1 cellular context compared by ENCODE assay signal in the genomic region with DNA sequence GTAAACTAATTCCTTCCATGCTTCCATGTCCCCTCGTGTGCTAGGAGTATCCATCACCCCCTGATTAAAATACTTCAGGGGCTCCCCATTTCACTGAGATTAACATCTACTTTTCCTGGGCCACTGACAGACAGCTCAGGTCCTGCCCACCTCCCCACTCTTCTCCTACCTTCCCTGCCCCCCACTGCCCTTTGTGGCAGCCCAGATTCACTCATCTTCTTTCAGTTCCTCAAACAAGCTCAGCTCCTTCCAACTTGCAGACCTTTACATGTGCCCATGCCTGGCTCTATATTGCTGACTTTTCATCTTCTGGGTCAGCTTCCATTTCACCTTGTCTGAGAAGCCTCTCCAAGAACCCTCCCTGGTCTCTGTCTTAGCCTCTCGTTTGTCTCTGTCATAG.
TF ChIP-seq lines count a peak whose summit lies in the region.

No MANE protein-coding gene starts in this region.

TF ChIP-seq in GM12878, 131 proteins besides CTCF, POLR2A, EP300 and RAD21 (continued from another document):
- TF ChIP-seq, protein P1, sequence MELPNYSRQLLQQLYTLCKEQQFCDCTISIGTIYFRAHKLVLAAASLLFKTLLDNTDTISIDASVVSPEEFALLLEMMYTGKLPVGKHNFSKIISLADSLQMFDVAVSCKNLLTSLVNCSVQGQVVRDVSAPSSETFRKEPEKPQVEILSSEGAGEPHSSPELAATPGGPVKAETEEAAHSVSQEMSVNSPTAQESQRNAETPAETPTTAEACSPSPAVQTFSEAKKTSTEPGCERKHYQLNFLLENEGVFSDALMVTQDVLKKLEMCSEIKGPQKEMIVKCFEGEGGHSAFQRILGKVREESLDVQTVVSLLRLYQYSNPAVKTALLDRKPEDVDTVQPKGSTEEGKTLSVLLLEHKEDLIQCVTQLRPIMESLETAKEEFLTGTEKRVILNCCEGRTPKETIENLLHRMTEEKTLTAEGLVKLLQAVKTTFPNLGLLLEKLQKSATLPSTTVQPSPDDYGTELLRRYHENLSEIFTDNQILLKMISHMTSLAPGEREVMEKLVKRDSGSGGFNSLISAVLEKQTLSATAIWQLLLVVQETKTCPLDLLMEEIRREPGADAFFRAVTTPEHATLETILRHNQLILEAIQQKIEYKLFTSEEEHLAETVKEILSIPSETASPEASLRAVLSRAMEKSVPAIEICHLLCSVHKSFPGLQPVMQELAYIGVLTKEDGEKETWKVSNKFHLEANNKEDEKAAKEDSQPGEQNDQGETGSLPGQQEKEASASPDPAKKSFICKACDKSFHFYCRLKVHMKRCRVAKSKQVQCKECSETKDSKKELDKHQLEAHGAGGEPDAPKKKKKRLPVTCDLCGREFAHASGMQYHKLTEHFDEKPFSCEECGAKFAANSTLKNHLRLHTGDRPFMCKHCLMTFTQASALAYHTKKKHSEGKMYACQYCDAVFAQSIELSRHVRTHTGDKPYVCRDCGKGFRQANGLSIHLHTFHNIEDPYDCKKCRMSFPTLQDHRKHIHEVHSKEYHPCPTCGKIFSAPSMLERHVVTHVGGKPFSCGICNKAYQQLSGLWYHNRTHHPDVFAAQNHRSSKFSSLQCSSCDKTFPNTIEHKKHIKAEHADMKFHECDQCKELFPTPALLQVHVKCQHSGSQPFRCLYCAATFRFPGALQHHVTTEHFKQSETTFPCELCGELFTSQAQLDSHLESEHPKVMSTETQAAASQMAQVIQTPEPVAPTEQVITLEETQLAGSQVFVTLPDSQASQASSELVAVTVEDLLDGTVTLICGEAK (IDR thresholded peaks at IDR 0.05; ENCODE audit: borderline replicate concordance), result no peak
- TF ChIP-seq ZNF207 (IDR thresholded peaks at IDR 0.05; ENCODE audit: borderline replicate concordance), result no peak
- TF ChIP-seq EED (IDR thresholded peaks at IDR 0.05; ENCODE audit: low read depth), result peak; percentile 90
- TF ChIP-seq HDGF (IDR thresholded peaks at IDR 0.05), result no peak
- no peak; the same call in 1 of the 2 replicates for TF ChIP-seq CBFB (IDR thresholded peaks at IDR 0.05; ENCODE audit: low read depth)
- peak; percentile 70 for TF ChIP-seq NFIC (IDR thresholded peaks at IDR 0.05; ENCODE audit: low read depth, low read length)
- TF ChIP-seq EZH2 (IDR thresholded peaks at IDR 0.05; ENCODE audit: borderline replicate concordance, control insufficient read depth, low read depth, low read length), result no peak
- TF ChIP-seq, protein P2, sequence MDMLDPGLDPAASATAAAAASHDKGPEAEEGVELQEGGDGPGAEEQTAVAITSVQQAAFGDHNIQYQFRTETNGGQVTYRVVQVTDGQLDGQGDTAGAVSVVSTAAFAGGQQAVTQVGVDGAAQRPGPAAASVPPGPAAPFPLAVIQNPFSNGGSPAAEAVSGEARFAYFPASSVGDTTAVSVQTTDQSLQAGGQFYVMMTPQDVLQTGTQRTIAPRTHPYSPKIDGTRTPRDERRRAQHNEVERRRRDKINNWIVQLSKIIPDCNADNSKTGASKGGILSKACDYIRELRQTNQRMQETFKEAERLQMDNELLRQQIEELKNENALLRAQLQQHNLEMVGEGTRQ (IDR thresholded peaks at IDR 0.05; ENCODE audit: borderline replicate concordance, low read depth, low read length), result no peak
- TF ChIP-seq CBX5 (IDR thresholded peaks at IDR 0.05; ENCODE audit: low read depth), result no peak
- TF ChIP-seq SP1 (IDR thresholded peaks at IDR 0.05; ENCODE audit: low read depth, low read length), result peak; percentile 63
- TF ChIP-seq, protein P3, sequence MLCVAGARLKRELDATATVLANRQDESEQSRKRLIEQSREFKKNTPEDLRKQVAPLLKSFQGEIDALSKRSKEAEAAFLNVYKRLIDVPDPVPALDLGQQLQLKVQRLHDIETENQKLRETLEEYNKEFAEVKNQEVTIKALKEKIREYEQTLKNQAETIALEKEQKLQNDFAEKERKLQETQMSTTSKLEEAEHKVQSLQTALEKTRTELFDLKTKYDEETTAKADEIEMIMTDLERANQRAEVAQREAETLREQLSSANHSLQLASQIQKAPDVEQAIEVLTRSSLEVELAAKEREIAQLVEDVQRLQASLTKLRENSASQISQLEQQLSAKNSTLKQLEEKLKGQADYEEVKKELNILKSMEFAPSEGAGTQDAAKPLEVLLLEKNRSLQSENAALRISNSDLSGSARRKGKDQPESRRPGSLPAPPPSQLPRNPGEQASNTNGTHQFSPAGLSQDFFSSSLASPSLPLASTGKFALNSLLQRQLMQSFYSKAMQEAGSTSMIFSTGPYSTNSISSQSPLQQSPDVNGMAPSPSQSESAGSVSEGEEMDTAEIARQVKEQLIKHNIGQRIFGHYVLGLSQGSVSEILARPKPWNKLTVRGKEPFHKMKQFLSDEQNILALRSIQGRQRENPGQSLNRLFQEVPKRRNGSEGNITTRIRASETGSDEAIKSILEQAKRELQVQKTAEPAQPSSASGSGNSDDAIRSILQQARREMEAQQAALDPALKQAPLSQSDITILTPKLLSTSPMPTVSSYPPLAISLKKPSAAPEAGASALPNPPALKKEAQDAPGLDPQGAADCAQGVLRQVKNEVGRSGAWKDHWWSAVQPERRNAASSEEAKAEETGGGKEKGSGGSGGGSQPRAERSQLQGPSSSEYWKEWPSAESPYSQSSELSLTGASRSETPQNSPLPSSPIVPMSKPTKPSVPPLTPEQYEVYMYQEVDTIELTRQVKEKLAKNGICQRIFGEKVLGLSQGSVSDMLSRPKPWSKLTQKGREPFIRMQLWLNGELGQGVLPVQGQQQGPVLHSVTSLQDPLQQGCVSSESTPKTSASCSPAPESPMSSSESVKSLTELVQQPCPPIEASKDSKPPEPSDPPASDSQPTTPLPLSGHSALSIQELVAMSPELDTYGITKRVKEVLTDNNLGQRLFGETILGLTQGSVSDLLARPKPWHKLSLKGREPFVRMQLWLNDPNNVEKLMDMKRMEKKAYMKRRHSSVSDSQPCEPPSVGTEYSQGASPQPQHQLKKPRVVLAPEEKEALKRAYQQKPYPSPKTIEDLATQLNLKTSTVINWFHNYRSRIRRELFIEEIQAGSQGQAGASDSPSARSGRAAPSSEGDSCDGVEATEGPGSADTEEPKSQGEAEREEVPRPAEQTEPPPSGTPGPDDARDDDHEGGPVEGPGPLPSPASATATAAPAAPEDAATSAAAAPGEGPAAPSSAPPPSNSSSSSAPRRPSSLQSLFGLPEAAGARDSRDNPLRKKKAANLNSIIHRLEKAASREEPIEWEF (IDR thresholded peaks at IDR 0.05; ENCODE audit: insufficient replicate concordance, low read depth, low read length), result no peak
- TF ChIP-seq, protein P4, sequence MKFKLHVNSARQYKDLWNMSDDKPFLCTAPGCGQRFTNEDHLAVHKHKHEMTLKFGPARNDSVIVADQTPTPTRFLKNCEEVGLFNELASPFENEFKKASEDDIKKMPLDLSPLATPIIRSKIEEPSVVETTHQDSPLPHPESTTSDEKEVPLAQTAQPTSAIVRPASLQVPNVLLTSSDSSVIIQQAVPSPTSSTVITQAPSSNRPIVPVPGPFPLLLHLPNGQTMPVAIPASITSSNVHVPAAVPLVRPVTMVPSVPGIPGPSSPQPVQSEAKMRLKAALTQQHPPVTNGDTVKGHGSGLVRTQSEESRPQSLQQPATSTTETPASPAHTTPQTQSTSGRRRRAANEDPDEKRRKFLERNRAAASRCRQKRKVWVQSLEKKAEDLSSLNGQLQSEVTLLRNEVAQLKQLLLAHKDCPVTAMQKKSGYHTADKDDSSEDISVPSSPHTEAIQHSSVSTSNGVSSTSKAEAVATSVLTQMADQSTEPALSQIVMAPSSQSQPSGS (IDR thresholded peaks at IDR 0.05; ENCODE audit: low read length), result peak; percentile 57; the same call in 1 of the 2 replicates
- TF ChIP-seq LARP7 (IDR thresholded peaks at IDR 0.05), result no peak
- no peak for TF ChIP-seq KLF5 (IDR thresholded peaks at IDR 0.05; ENCODE audit: partially characterized antibody)
- no peak for TF ChIP-seq CBX3 (IDR thresholded peaks at IDR 0.05; ENCODE audit: borderline replicate concordance, low read depth)
- TF ChIP-seq FOS (IDR thresholded peaks at IDR 0.05; ENCODE audit: borderline replicate concordance, extremely low read depth, insufficient read length), result no peak
- TF ChIP-seq, protein P5, sequence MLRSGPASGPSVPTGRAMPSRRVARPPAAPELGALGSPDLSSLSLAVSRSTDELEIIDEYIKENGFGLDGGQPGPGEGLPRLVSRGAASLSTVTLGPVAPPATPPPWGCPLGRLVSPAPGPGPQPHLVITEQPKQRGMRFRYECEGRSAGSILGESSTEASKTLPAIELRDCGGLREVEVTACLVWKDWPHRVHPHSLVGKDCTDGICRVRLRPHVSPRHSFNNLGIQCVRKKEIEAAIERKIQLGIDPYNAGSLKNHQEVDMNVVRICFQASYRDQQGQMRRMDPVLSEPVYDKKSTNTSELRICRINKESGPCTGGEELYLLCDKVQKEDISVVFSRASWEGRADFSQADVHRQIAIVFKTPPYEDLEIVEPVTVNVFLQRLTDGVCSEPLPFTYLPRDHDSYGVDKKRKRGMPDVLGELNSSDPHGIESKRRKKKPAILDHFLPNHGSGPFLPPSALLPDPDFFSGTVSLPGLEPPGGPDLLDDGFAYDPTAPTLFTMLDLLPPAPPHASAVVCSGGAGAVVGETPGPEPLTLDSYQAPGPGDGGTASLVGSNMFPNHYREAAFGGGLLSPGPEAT (IDR thresholded peaks at IDR 0.05; ENCODE audit: low read depth), result no peak
- no peak for TF ChIP-seq STAT3 (IDR thresholded peaks at IDR 0.05; ENCODE audit: low read depth, low read length)
- no peak for TF ChIP-seq NR2C2 (IDR thresholded peaks at IDR 0.05; ENCODE audit: borderline replicate concordance, control insufficient read depth, insufficient read length, low read depth)
